8 cellular contexts compared by ENCODE assay signal in genomic region chr22:37953437-37954179, GRCh38. TPM values are rescaled to one million over a fixed set of nuclear protein-coding genes. Genes with fewer than 3 reads are reported as not detected.
DNase-seq lines count a peak whose midpoint lies in the region; ATAC-seq lines count a peak whose summit lies in the region.

Gene C22orf23 (minus strand): TSS chr22:37953601. CDS start chr22:37953149, 452 bp downstream.
Gene POLR2F (plus strand): TSS chr22:37953699. CDS start chr22:37953788, 89 bp downstream.

- peak; percentile 68 for ATAC-seq in GM19468 (IDR thresholded peaks at IDR 0.05; ENCODE audit: extremely low read depth, unreplicated experiment)

- DNase-seq in COLO829 (ENCODE audit: low spot score), result peak; percentile 99
- DNase-seq in HS-5 (ENCODE audit: low read depth), result peak; percentile 83
- DNase-seq in NK-92 (lab: John Stamatoyannopoulos, UW; ENCODE audit: unreplicated experiment), result peak; percentile 71
- peak; percentile 96 for DNase-seq in activated CD8-positive, alpha-beta memory T cell treated with anti-CD3 and anti-CD28 coated beads for 24 hours
- DNase-seq in effector CD8-positive, alpha-beta T cell (lab: John Stamatoyannopoulos, UW), result peak; percentile 96
- peak; percentile 96 to 98 for DNase-seq in lung microvascular endothelial cell (ENCODE audit: low read depth in 2 of 2)
- peak; percentile 91 to 96 (median 95) for DNase-seq in stimulated activated CD4-positive, alpha-beta T cell treated with anti-CD3 and anti-CD28 coated beads, TNF-alpha, amount 100 ng/mL, for 4 hours (ENCODE audit: low read depth in 3 of 3)

RNA-seq across cellular contexts. Expression of gene C22orf23, which starts in this region (rescaled TPM):
- under 0.01 TPM in 2 replicates for total RNA-seq in lung microvascular endothelial cell

RNA-seq across cellular contexts. Expression of gene POLR2F, which starts in this region (rescaled TPM):
- total RNA-seq in lung microvascular endothelial cell, result 34.4 and 52.6 TPM in 2 replicates

Comparison
In these comparisons a context has a peak if more than half of its experiments do, and no peak if none do; other contexts are left out.
1. Peak in every context shown above with its lines: DNase-seq and ATAC-seq.